In the genomic region with DNA sequence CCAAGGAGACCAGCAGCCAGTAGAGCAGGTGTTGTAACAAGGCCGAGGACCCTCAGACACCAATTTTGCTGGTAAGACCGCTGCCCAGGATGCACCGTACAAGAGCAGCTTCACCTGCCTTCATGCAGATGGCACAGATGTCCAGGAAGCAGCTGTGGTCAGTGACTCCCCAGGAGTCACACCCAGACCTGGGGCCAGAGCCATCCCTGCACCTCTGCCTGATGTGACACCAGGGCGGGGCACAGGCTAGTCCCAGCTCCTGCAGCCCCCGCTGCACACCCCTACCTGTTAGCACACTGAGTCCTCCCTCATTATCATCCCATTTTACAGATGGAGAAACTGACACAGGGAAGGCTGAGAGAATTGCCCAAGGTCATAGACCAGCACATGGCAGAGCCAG, we compare ENCODE assay signal across 19 cellular contexts. TPM values are rescaled to one million over a fixed set of nuclear protein-coding genes. Genes with fewer than 3 reads are reported as not detected.
DNase-seq lines count a peak whose midpoint lies in the region; ATAC-seq and TF ChIP-seq lines count a peak whose summit lies in the region.
"Had no signal": no experiment of that assay in that cellular context is flagged by ENCODE, and none has a peak within 500 bp of the region (broad histone marks: within the 10 kb centered on the region; RNA-seq: fewer than 3 reads in every experiment).

No MANE protein-coding gene starts in this region.

- no peak overlapping the region for H3K4me3 ChIP-seq in CD8-positive, alpha-beta T cell (ENCODE audit: low read depth, low read length)
- H3K4me3 ChIP-seq: body of pancreas, coronary artery, Peyer's patch, thyroid gland had no signal

- no peak for DNase-seq in activated CD4-positive, alpha-beta T cell treated with anti-CD3 and anti-CD28 coated beads, Interleukin-2, amount 10 ng/mL, durations not matched to agents 7 days and 5 days
- no peak for DNase-seq in activated CD4-positive, alpha-beta T cell treated with anti-CD3 and anti-CD28 coated beads, Interleukin-2, amount 50 U/mL, for 1 hour
- no peak for DNase-seq in CD8-positive, alpha-beta T cell
- DNase-seq in natural killer cell treated with Interleukin-12 subunit alpha and Interleukin-12 subunit beta and Interleukin-15 and Interleukin-18, amount 100 ng/mL, for 72 hours (ENCODE audit: low spot score): no peak
- no peak for DNase-seq in erythroblast (lab: John Stamatoyannopoulos, UW)
- DNase-seq in epidermal melanocyte (ENCODE audit: insufficient read length, low spot score): no peak
- no peak for DNase-seq in middle frontal gyrus (ENCODE audit: extremely low spot score, low spot score)
- DNase-seq: activated CD4-positive, alpha-beta T cell treated with anti-CD3 and anti-CD28 coated beads, Interleukin-2, amount 50 U/mL, for 48 hours; activated gamma-delta T cell; body of pancreas; foreskin keratinocyte; NCI-H1694 treated with DMSO at 0.1 percent for 48 hours; NCI-H82; Peyer's patch; SK-N-SH; thyroid gland had no signal

- peak overlapping the region; percentile 85 for H3K27ac ChIP-seq in CD8-positive, alpha-beta T cell (ENCODE audit: low read depth, low read length)
- H3K27ac ChIP-seq: foreskin keratinocyte, thyroid gland had no signal

- H3K27me3 Mint-ChIP-seq in activated CD4-positive, alpha-beta T cell treated with anti-CD3 and anti-CD28 coated beads, Interleukin-2, amount 10 ng/mL, durations not matched to agents 7 days and 5 days: no peaks in the 10 kb centered on the region
- H3K27me3 Mint-ChIP-seq in CD8-positive, alpha-beta T cell (ENCODE audit: low read depth): no peaks in the 10 kb centered on the region
- no peaks in the 10 kb centered on the region for H3K27me3 Mint-ChIP-seq in activated T-helper 17 cell treated with anti-CD3 and anti-CD28 coated beads, Interleukin-2, amount 50 U/mL, for 72 hours
- no peaks in the 10 kb centered on the region for H3K27me3 Mint-ChIP-seq in natural killer cell treated with Interleukin-12 subunit alpha and Interleukin-12 subunit beta and Interleukin-15 and Interleukin-18, amount 100 ng/mL, for 72 hours

- ATAC-seq in CD8-positive, alpha-beta T cell: no peak
- ATAC-seq in activated T-helper 17 cell treated with anti-CD3 and anti-CD28 coated beads, Interleukin-2, amount 50 U/mL, for 72 hours (replicated peaks): no peak
- ATAC-seq in natural killer cell treated with Interleukin-12 subunit alpha and Interleukin-12 subunit beta and Interleukin-15 and Interleukin-18, amount 100 ng/mL, for 72 hours: no peak
- ATAC-seq: body of pancreas, foreskin keratinocyte had no signal

- no peak for TF ChIP-seq CTCF in CD8-positive, alpha-beta T cell (IDR thresholded peaks at IDR 0.05)

- intact Hi-C loops in CD8-positive, alpha-beta T cell (cut with DNase I, micrococcal nuclease): no loop called here

- no peaks in the 10 kb centered on the region for H3K27me3 ChIP-seq in CD8-positive, alpha-beta T cell (ENCODE audit: insufficient read depth, low read length)
- H3K27me3 ChIP-seq: body of pancreas, Peyer's patch, thyroid gland had no signal

- TF ChIP-seq POLR2A in erythroblast (IDR thresholded peaks at IDR 0.05; ENCODE audit: low read length): no peak

- peaks cover 70% of the 10 kb centered on the region for H3K4me1 Mint-ChIP-seq in activated CD4-positive, alpha-beta T cell treated with anti-CD3 and anti-CD28 coated beads, Interleukin-2, amount 10 ng/mL, durations not matched to agents 7 days and 5 days
- peaks cover 79% of the 10 kb centered on the region for H3K4me1 Mint-ChIP-seq in CD8-positive, alpha-beta T cell (ENCODE audit: low read depth)
- peaks cover 44% of the 10 kb centered on the region for H3K4me1 Mint-ChIP-seq in activated T-helper 17 cell treated with anti-CD3 and anti-CD28 coated beads, Interleukin-2, amount 50 U/mL, for 72 hours
- H3K4me1 Mint-ChIP-seq in natural killer cell treated with Interleukin-12 subunit alpha and Interleukin-12 subunit beta and Interleukin-15 and Interleukin-18, amount 100 ng/mL, for 72 hours (ENCODE audit: low read depth in 2 of 2): peaks cover 64 to 82% of the 10 kb centered on the region in 2 donors

- H3K4me1 ChIP-seq in CD8-positive, alpha-beta T cell (ENCODE audit: insufficient read depth, low read length): peaks cover 84% of the 10 kb centered on the region

- no peaks in the 10 kb centered on the region for H3K9me3 Mint-ChIP-seq in activated CD4-positive, alpha-beta T cell treated with anti-CD3 and anti-CD28 coated beads, Interleukin-2, amount 10 ng/mL, durations not matched to agents 7 days and 5 days
- H3K9me3 Mint-ChIP-seq in CD8-positive, alpha-beta T cell: no peaks in the 10 kb centered on the region
- no peaks in the 10 kb centered on the region for H3K9me3 Mint-ChIP-seq in activated T-helper 17 cell treated with anti-CD3 and anti-CD28 coated beads, Interleukin-2, amount 50 U/mL, for 72 hours
- H3K9me3 Mint-ChIP-seq in natural killer cell treated with Interleukin-12 subunit alpha and Interleukin-12 subunit beta and Interleukin-15 and Interleukin-18, amount 100 ng/mL, for 72 hours: no peaks in the 10 kb centered on the region
- H3K9me3 Mint-ChIP-seq: neural crest cell had no signal

- peak overlapping the region; percentile 93 for H3K27ac Mint-ChIP-seq in activated CD4-positive, alpha-beta T cell treated with anti-CD3 and anti-CD28 coated beads, Interleukin-2, amount 10 ng/mL, durations not matched to agents 7 days and 5 days
- peak overlapping the region; percentile 86 for H3K27ac Mint-ChIP-seq in CD8-positive, alpha-beta T cell
- H3K27ac Mint-ChIP-seq in activated T-helper 17 cell treated with anti-CD3 and anti-CD28 coated beads, Interleukin-2, amount 50 U/mL, for 72 hours: peak overlapping the region; percentile 97
- H3K27ac Mint-ChIP-seq in natural killer cell treated with Interleukin-12 subunit alpha and Interleukin-12 subunit beta and Interleukin-15 and Interleukin-18, amount 100 ng/mL, for 72 hours: peak overlapping the region; percentile 77 to 98

- CTCF ChIA-PET in activated CD4-positive, alpha-beta T cell treated with anti-CD3 and anti-CD28 coated beads, Interleukin-2, amount 10 ng/mL, durations not matched to agents 7 days and 5 days (lab: Charles Lee): interaction anchor here (0.7 kb wide), 1 partner anchor 28 kb away, joined by 4 read pairs; no protein-coding TSS in a partner anchor
- CTCF ChIA-PET in CD8-positive, alpha-beta T cell (lab: Charles Lee): interaction anchor here (1.5 kb wide), 1 partner anchor 11 kb away, joined by 4 read pairs; no protein-coding TSS in a partner anchor

- H3K9me3 ChIP-seq in CD8-positive, alpha-beta T cell (ENCODE audit: low read length): no peaks in the 10 kb centered on the region
- H3K9me3 ChIP-seq: body of pancreas, Peyer's patch, SK-N-SH, thyroid gland had no signal

- H3K4me3 Mint-ChIP-seq in activated CD4-positive, alpha-beta T cell treated with anti-CD3 and anti-CD28 coated beads, Interleukin-2, amount 10 ng/mL, durations not matched to agents 7 days and 5 days: peak overlapping the region; percentile 36
- H3K4me3 Mint-ChIP-seq in CD8-positive, alpha-beta T cell: peak overlapping the region; percentile 42
- peak overlapping the region; percentile 99 for H3K4me3 Mint-ChIP-seq in activated T-helper 17 cell treated with anti-CD3 and anti-CD28 coated beads, Interleukin-2, amount 50 U/mL, for 72 hours
- H3K4me3 Mint-ChIP-seq in natural killer cell treated with Interleukin-12 subunit alpha and Interleukin-12 subunit beta and Interleukin-15 and Interleukin-18, amount 100 ng/mL, for 72 hours: peak overlapping the region; percentile 73
- H3K4me3 Mint-ChIP-seq: neural crest cell had no signal

- H3K36me3 Mint-ChIP-seq in activated CD4-positive, alpha-beta T cell treated with anti-CD3 and anti-CD28 coated beads, Interleukin-2, amount 10 ng/mL, durations not matched to agents 7 days and 5 days (ENCODE audit: low read depth): peaks cover 50% of the 10 kb centered on the region
- peaks cover 50% of the 10 kb centered on the region for H3K36me3 Mint-ChIP-seq in CD8-positive, alpha-beta T cell
- H3K36me3 Mint-ChIP-seq in activated T-helper 17 cell treated with anti-CD3 and anti-CD28 coated beads, Interleukin-2, amount 50 U/mL, for 72 hours (ENCODE audit: low read depth): peaks cover 86% of the 10 kb centered on the region
- H3K36me3 Mint-ChIP-seq in natural killer cell treated with Interleukin-12 subunit alpha and Interleukin-12 subunit beta and Interleukin-15 and Interleukin-18, amount 100 ng/mL, for 72 hours: peaks cover 19% of the 10 kb centered on the region

- POLR2A ChIA-PET in activated CD4-positive, alpha-beta T cell treated with anti-CD3 and anti-CD28 coated beads, Interleukin-2, amount 10 ng/mL, durations not matched to agents 7 days and 5 days (lab: Charles Lee): no interaction called here
- POLR2A ChIA-PET in CD8-positive, alpha-beta T cell (lab: Charles Lee): interaction anchor here (0.6 to 1.3 kb wide), 3 partner anchors 34 to 288 kb away, joined by 3 to 4 read pairs (median 4); no protein-coding TSS in a partner anchor

- H3K36me3 ChIP-seq in CD8-positive, alpha-beta T cell (ENCODE audit: insufficient read depth, low read length): peaks cover 16% of the 10 kb centered on the region
- H3K36me3 ChIP-seq: Peyer's patch, thyroid gland had no signal

RNA-seq across cellular contexts. Expression of a gene that starts 16.3 kb away (rescaled TPM):
- 100 to 1,000 TPM; 258 to 294 TPM for total RNA-seq in activated CD4-positive, alpha-beta T cell treated with anti-CD3 and anti-CD28 coated beads, Interleukin-2, amount 10 ng/mL, durations not matched to agents 7 days and 5 days
- total RNA-seq in CD8-positive, alpha-beta T cell: 100 to 1,000 TPM; 152 to 163 TPM
- 100 to 1,000 TPM; 407 to 432 TPM for total RNA-seq in activated T-helper 17 cell treated with anti-CD3 and anti-CD28 coated beads, Interleukin-2, amount 50 U/mL, for 72 hours
- total RNA-seq in natural killer cell treated with Interleukin-12 subunit alpha and Interleukin-12 subunit beta and Interleukin-15 and Interleukin-18, amount 100 ng/mL, for 72 hours: 100 to 1,000 TPM; 157 to 360 TPM

RNA-seq across cellular contexts. Expression of a gene that starts 37.1 kb away (rescaled TPM):
- total RNA-seq in activated CD4-positive, alpha-beta T cell treated with anti-CD3 and anti-CD28 coated beads, Interleukin-2, amount 10 ng/mL, durations not matched to agents 7 days and 5 days: 10 to 100 TPM; 14.6 to 16.1 TPM
- 1 to 10 TPM; 3.1 to 3.7 TPM for total RNA-seq in CD8-positive, alpha-beta T cell
- total RNA-seq in activated T-helper 17 cell treated with anti-CD3 and anti-CD28 coated beads, Interleukin-2, amount 50 U/mL, for 72 hours: 10 to 100 TPM; 21.5 to 35.7 TPM
- 10 to 100 TPM; 27.6 to 58.5 TPM for total RNA-seq in natural killer cell treated with Interleukin-12 subunit alpha and Interleukin-12 subunit beta and Interleukin-15 and Interleukin-18, amount 100 ng/mL, for 72 hours

Comparison
In these comparisons a context has a peak if more than half of its experiments do, and no peak if none do; other contexts are left out.
1. H3K4me3 Mint-ChIP-seq: peak in every context shown above with its lines; median percentile 99 in activated T-helper 17 cell treated with anti-CD3 and anti-CD28 coated beads, Interleukin-2, amount 50 U/mL, for 72 hours; 73 in natural killer cell treated with Interleukin-12 subunit alpha and Interleukin-12 subunit beta and Interleukin-15 and Interleukin-18, amount 100 ng/mL, for 72 hours; 42 in CD8-positive, alpha-beta T cell; 36 in activated CD4-positive, alpha-beta T cell treated with anti-CD3 and anti-CD28 coated beads, Interleukin-2, amount 10 ng/mL, durations not matched to agents 7 days and 5 days.